In the genomic region with DNA sequence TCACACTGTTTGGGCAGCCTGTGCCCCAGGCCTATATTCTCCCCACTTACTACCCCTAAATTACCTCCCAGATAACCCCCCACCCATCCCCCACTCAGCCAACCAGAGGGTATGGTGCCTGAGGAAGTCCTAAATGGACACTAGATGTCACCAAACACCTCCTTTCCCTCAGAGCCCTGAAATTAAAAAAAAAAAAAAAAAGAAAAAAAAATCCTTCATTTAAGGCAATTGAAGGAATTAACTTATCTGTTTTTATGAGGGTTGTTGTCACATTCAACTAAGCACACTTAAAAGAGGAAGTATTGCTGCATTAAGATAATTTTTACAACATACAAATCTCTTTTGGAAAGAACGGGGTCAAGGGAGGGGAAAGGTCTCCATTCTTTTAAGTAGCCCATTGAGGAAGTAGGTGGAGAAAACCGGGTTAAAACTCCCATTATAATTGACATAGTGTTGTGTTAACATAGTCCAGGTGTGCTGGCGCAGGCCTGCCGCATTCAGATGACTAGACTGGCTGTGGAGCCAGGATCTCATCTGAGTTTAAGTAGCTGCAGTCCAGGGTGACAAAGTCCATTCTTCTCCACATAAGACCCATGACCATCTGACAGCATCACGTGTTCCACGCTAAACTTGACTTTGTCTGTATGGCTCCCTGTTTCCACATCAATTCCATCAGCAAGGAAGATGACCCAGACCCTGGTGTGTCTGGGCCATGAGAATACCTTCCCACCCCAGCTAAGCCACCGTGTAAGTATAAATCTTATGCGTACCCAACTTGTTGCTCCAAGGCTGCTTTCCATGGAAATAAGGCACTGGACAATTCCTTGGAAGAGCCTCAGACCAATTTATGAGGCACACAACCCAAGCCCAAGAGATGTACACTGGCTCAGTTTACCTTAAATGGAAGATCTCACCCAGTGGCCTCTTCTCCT, we compare ENCODE assay signal across 9 cellular contexts. TPM values are rescaled to one million over a fixed set of nuclear protein-coding genes. Genes with fewer than 3 reads are reported as not detected.
DNase-seq lines count a peak whose midpoint lies in the region; ATAC-seq and TF ChIP-seq lines count a peak whose summit lies in the region.
"Had no signal": no experiment of that assay in that cellular context is flagged by ENCODE, and none has a peak within 500 bp of the region (broad histone marks: within the 10 kb centered on the region; RNA-seq: fewer than 3 reads in every experiment).

No MANE protein-coding gene starts in this region.

- no peak overlapping the region for H3K27ac ChIP-seq in KMS-11
- H3K27ac ChIP-seq: SK-N-MC had no signal

- H4K20me1 ChIP-seq in KMS-11 (ENCODE audit: insufficient read depth), result no peaks in the 10 kb centered on the region

- no peaks in the 10 kb centered on the region for H3K4me1 ChIP-seq in KMS-11 (ENCODE audit: low read depth, poor library complexity, severe bottlenecking)

- no peaks in the 10 kb centered on the region for H3K9me3 Mint-ChIP-seq in type B pancreatic cell

- H3K4me3 ChIP-seq in KMS-11 (IDR thresholded peaks at IDR 0.05; ENCODE audit: insufficient read depth, low read depth, low read length), result no peak overlapping the region
- H3K4me3 ChIP-seq in fibroblast of mammary gland (ENCODE audit: control insufficient read depth, low read depth, low read length), result no peak overlapping the region
- H3K4me3 ChIP-seq: SK-N-MC had no signal

- peak; percentile 98 for DNase-seq in DMS53 treated with DMSO at 0.1 percent for 48 hours (lab: John Stamatoyannopoulos, UW; ENCODE audit: unreplicated experiment)
- peak; percentile 55 for DNase-seq in RKO (ENCODE audit: low spot score)
- peak; percentile 47 for DNase-seq in fibroblast of mammary gland (ENCODE audit: low read depth)
- no peak for DNase-seq in type B pancreatic cell (ENCODE audit: extremely low spot score, unreplicated experiment)
- DNase-seq in medulla oblongata (ENCODE audit: extremely low spot score), result no peak
- DNase-seq in activated gamma-delta T cell (lab: John Stamatoyannopoulos, UW), result no peak

- H3K9ac ChIP-seq in KMS-11, result no peak overlapping the region

- no peak for ATAC-seq in GM18867 (IDR thresholded peaks at IDR 0.05; ENCODE audit: unreplicated experiment)

- H3K4me3 Mint-ChIP-seq in type B pancreatic cell, result peak overlapping the region; percentile 32

- no peak overlapping the region for H2AFZ ChIP-seq in KMS-11 (ENCODE audit: low read depth)

- TF ChIP-seq CTCF in KMS-11 (conservative IDR thresholded peaks at IDR 0.05; ENCODE audit: low read depth, low read length), result peak; percentile 41; the same call in 1 of the 2 replicates
- peak; percentile 49 for TF ChIP-seq CTCF in fibroblast of mammary gland (conservative IDR thresholded peaks at IDR 0.05; ENCODE audit: control insufficient read depth, insufficient read depth, low read depth, low read length)
- peak; percentile 69 for TF ChIP-seq CTCF in type B pancreatic cell (conservative IDR thresholded peaks at IDR 0.05)

- no peak overlapping the region for H3K4me2 ChIP-seq in KMS-11

- peaks cover 28% of the 10 kb centered on the region for H3K4me1 Mint-ChIP-seq in type B pancreatic cell (ENCODE audit: unreplicated experiment)

- peaks cover 63% of the 10 kb centered on the region for H3K27me3 Mint-ChIP-seq in type B pancreatic cell

- H3K36me3 ChIP-seq in KMS-11 (ENCODE audit: insufficient read depth), result no peaks in the 10 kb centered on the region

- no peaks in the 10 kb centered on the region for H3K36me3 Mint-ChIP-seq in type B pancreatic cell

- H3K79me2 ChIP-seq in KMS-11 (ENCODE audit: insufficient read depth, low read depth), result no peaks in the 10 kb centered on the region

- H3K27me3 ChIP-seq in KMS-11 (ENCODE audit: insufficient read depth, low read depth), result no peaks in the 10 kb centered on the region

- no peak overlapping the region for H3K27ac Mint-ChIP-seq in type B pancreatic cell

RNA-seq across cellular contexts. Expression of gene SNX11, which starts 46.4 kb away (rescaled TPM):
- 16.2 and 19.1 TPM in 2 replicates for total RNA-seq in type B pancreatic cell (ENCODE audit: low replicate concordance)

RNA-seq across cellular contexts. Expression of gene CBX1, which starts 52.7 kb away (rescaled TPM):
- total RNA-seq in type B pancreatic cell (ENCODE audit: low replicate concordance), result 72.8 and 154 TPM in 2 replicates

Comparison
In these comparisons a context has a peak if more than half of its experiments do, and no peak if none do; other contexts are left out.
1. DNase-seq: peak in DMS53 treated with DMSO at 0.1 percent for 48 hours (single experiment), RKO (single experiment) and fibroblast of mammary gland (single experiment); none in type B pancreatic cell (single experiment), medulla oblongata (single experiment) and activated gamma-delta T cell (single experiment).
2. Peak in every context shown above with its lines, with median percentiles within 50 percentile points of each other: CTCF ChIP-seq.